ENCODE assay signal across 1 cellular context in the genomic region with DNA sequence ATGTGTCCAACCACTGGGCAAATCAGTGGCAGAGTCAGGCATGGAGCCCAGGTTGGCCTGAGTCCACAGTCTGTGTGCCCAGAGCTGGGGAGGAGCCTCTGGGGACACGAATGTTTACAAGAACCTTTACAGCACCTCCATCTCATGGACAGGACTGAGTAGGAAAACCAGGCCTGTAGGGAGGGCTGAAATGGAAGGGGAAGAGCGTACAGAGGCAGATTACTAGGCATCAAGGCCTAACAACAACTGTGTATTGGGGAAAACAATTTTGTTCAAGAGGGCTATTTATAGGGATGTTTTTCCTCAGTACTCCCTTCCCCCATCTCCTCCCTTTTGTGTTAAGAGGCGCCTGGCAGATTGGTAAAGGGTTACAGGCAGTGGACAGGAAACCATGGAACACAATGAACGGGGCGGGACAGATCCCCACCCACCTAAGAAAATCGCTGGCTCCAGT.
TF ChIP-seq lines count a peak whose summit lies in the region.

No MANE protein-coding gene starts in this region.

TF ChIP-seq in GM23338, 12 proteins besides CTCF, POLR2A, EP300 and RAD21 (continued from another document):
- TF ChIP-seq, protein P1, sequence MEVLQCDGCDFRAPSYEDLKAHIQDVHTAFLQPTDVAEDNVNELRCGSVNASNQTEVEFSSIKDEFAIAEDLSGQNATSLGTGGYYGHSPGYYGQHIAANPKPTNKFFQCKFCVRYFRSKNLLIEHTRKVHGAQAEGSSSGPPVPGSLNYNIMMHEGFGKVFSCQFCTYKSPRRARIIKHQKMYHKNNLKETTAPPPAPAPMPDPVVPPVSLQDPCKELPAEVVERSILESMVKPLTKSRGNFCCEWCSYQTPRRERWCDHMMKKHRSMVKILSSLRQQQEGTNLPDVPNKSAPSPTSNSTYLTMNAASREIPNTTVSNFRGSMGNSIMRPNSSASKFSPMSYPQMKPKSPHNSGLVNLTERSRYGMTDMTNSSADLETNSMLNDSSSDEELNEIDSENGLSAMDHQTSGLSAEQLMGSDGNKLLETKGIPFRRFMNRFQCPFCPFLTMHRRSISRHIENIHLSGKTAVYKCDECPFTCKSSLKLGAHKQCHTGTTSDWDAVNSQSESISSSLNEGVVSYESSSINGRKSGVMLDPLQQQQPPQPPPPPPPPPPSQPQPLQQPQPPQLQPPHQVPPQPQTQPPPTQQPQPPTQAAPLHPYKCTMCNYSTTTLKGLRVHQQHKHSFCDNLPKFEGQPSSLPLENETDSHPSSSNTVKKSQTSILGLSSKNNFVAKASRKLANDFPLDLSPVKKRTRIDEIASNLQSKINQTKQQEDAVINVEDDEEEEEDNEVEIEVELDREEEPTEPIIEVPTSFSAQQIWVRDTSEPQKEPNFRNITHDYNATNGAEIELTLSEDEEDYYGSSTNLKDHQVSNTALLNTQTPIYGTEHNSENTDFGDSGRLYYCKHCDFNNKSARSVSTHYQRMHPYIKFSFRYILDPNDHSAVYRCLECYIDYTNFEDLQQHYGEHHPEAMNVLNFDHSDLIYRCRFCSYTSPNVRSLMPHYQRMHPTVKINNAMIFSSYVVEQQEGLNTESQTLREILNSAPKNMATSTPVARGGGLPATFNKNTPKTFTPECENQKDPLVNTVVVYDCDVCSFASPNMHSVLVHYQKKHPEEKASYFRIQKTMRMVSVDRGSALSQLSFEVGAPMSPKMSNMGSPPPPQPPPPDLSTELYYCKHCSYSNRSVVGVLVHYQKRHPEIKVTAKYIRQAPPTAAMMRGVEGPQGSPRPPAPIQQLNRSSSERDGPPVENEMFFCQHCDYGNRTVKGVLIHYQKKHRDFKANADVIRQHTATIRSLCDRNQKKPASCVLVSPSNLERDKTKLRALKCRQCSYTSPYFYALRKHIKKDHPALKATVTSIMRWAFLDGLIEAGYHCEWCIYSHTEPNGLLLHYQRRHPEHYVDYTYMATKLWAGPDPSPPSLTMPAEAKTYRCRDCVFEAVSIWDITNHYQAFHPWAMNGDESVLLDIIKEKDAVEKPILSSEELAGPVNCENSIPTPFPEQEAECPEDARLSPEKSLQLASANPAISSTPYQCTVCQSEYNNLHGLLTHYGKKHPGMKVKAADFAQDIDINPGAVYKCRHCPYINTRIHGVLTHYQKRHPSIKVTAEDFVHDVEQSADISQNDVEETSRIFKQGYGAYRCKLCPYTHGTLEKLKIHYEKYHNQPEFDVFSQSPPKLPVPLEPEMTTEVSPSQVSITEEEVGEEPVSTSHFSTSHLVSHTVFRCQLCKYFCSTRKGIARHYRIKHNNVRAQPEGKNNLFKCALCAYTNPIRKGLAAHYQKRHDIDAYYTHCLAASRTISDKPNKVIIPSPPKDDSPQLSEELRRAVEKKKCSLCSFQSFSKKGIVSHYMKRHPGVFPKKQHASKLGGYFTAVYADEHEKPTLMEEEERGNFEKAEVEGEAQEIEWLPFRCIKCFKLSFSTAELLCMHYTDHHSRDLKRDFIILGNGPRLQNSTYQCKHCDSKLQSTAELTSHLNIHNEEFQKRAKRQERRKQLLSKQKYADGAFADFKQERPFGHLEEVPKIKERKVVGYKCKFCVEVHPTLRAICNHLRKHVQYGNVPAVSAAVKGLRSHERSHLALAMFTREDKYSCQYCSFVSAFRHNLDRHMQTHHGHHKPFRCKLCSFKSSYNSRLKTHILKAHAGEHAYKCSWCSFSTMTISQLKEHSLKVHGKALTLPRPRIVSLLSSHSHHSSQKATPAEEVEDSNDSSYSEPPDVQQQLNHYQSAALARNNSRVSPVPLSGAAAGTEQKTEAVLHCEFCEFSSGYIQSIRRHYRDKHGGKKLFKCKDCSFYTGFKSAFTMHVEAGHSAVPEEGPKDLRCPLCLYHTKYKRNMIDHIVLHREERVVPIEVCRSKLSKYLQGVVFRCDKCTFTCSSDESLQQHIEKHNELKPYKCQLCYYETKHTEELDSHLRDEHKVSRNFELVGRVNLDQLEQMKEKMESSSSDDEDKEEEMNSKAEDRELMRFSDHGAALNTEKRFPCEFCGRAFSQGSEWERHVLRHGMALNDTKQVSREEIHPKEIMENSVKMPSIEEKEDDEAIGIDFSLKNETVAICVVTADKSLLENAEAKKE (CRISPR knock-in tag; IDR thresholded peaks at IDR 0.05), result no peak
- TF ChIP-seq EZH2 (IDR thresholded peaks at IDR 0.05; ENCODE audit: low read depth, unreplicated experiment) (no peak), STAT1 (IDR thresholded peaks at IDR 0.05; ENCODE audit: unreplicated experiment) (no peak)
- TF ChIP-seq, protein P2, sequence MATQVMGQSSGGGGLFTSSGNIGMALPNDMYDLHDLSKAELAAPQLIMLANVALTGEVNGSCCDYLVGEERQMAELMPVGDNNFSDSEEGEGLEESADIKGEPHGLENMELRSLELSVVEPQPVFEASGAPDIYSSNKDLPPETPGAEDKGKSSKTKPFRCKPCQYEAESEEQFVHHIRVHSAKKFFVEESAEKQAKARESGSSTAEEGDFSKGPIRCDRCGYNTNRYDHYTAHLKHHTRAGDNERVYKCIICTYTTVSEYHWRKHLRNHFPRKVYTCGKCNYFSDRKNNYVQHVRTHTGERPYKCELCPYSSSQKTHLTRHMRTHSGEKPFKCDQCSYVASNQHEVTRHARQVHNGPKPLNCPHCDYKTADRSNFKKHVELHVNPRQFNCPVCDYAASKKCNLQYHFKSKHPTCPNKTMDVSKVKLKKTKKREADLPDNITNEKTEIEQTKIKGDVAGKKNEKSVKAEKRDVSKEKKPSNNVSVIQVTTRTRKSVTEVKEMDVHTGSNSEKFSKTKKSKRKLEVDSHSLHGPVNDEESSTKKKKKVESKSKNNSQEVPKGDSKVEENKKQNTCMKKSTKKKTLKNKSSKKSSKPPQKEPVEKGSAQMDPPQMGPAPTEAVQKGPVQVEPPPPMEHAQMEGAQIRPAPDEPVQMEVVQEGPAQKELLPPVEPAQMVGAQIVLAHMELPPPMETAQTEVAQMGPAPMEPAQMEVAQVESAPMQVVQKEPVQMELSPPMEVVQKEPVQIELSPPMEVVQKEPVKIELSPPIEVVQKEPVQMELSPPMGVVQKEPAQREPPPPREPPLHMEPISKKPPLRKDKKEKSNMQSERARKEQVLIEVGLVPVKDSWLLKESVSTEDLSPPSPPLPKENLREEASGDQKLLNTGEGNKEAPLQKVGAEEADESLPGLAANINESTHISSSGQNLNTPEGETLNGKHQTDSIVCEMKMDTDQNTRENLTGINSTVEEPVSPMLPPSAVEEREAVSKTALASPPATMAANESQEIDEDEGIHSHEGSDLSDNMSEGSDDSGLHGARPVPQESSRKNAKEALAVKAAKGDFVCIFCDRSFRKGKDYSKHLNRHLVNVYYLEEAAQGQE (IDR thresholded peaks at IDR 0.05; ENCODE audit: unreplicated experiment), result no peak
TF ChIP-seq in GM23338: peak in this region for 0.
